ENCODE assay signal across 8 cellular contexts in genomic region chr5:149831492-149831891, GRCh38.
DNase-seq lines count a peak whose midpoint lies in the region; ATAC-seq and TF ChIP-seq lines count a peak whose summit lies in the region.

No MANE protein-coding gene starts in this region.

- peak overlapping the region; percentile 23 for H3K27ac Mint-ChIP-seq in activated T-helper 1 cell treated with anti-CD3 and anti-CD28 coated beads, Interleukin-12 subunit alpha, Interleukin-12 subunit beta, Interleukin-2, Interleukin-4 antibody, amounts not matched to agents 30 ng/mL and 10 ng/mL and 1 ng/mL, durations not matched to agents 14 hours and 24 hours and 36 hours
- H3K27ac Mint-ChIP-seq in endothelial cell (ENCODE audit: unreplicated experiment), result no peak overlapping the region

- H3K4me1 ChIP-seq in SJCRH30, result no peaks in the 10 kb centered on the region

- no peaks in the 10 kb centered on the region for H3K36me3 ChIP-seq in SJCRH30

- no peak for TF ChIP-seq CTCF in endothelial cell (IDR thresholded peaks at IDR 0.05; ENCODE audit: unreplicated experiment)

- H3K36me3 Mint-ChIP-seq in activated T-helper 1 cell treated with anti-CD3 and anti-CD28 coated beads, Interleukin-12 subunit alpha, Interleukin-12 subunit beta, Interleukin-2, Interleukin-4 antibody, amounts not matched to agents 30 ng/mL and 10 ng/mL and 1 ng/mL, durations not matched to agents 14 hours and 24 hours and 36 hours (ENCODE audit: low read depth), result peaks cover 1% of the 10 kb centered on the region
- H3K36me3 Mint-ChIP-seq in endothelial cell (ENCODE audit: low read depth, unreplicated experiment), result peaks cover 8% of the 10 kb centered on the region

- no peak overlapping the region for H3K4me3 Mint-ChIP-seq in activated T-helper 1 cell treated with anti-CD3 and anti-CD28 coated beads, Interleukin-12 subunit alpha, Interleukin-12 subunit beta, Interleukin-2, Interleukin-4 antibody, amounts not matched to agents 30 ng/mL and 10 ng/mL and 1 ng/mL, durations not matched to agents 14 hours and 24 hours and 36 hours
- H3K4me3 Mint-ChIP-seq in endothelial cell (ENCODE audit: unreplicated experiment), result no peak overlapping the region

- H3K9me3 Mint-ChIP-seq in activated T-helper 1 cell treated with anti-CD3 and anti-CD28 coated beads, Interleukin-12 subunit alpha, Interleukin-12 subunit beta, Interleukin-2, Interleukin-4 antibody, amounts not matched to agents 30 ng/mL and 10 ng/mL and 1 ng/mL, durations not matched to agents 14 hours and 24 hours and 36 hours, result no peaks in the 10 kb centered on the region
- no peaks in the 10 kb centered on the region for H3K9me3 Mint-ChIP-seq in endothelial cell (ENCODE audit: unreplicated experiment)

- H3K27me3 Mint-ChIP-seq in activated T-helper 1 cell treated with anti-CD3 and anti-CD28 coated beads, Interleukin-12 subunit alpha, Interleukin-12 subunit beta, Interleukin-2, Interleukin-4 antibody, amounts not matched to agents 30 ng/mL and 10 ng/mL and 1 ng/mL, durations not matched to agents 14 hours and 24 hours and 36 hours (ENCODE audit: insufficient read depth), result no peaks in the 10 kb centered on the region
- peaks cover 8% of the 10 kb centered on the region for H3K27me3 Mint-ChIP-seq in endothelial cell (ENCODE audit: unreplicated experiment)

- H3K4me1 Mint-ChIP-seq in activated T-helper 1 cell treated with anti-CD3 and anti-CD28 coated beads, Interleukin-12 subunit alpha, Interleukin-12 subunit beta, Interleukin-2, Interleukin-4 antibody, amounts not matched to agents 30 ng/mL and 10 ng/mL and 1 ng/mL, durations not matched to agents 14 hours and 24 hours and 36 hours (ENCODE audit: low read depth), result peaks cover 20% of the 10 kb centered on the region
- H3K4me1 Mint-ChIP-seq in endothelial cell (ENCODE audit: unreplicated experiment), result peaks cover 19% of the 10 kb centered on the region

- H3K27ac ChIP-seq in SJCRH30, result no peak overlapping the region

- H3K9me3 ChIP-seq in SJCRH30 (replicated peaks), result no peaks in the 10 kb centered on the region

- H3K27me3 ChIP-seq in SJCRH30, result no peaks in the 10 kb centered on the region

- intact Hi-C loops in activated T-helper 1 cell treated with anti-CD3 and anti-CD28 coated beads, Interleukin-12 subunit alpha, Interleukin-12 subunit beta, Interleukin-2, Interleukin-4 antibody, amounts not matched to agents 30 ng/mL and 10 ng/mL and 1 ng/mL, durations not matched to agents 14 hours and 24 hours and 36 hours (cut with micrococcal nuclease), result no loop called here

- peak; percentile 18 for DNase-seq in activated gamma-delta T cell treated with anti-CD3 and anti-CD28 coated beads, Interleukin-2, amount 50 U/mL, for 16 hours (ENCODE audit: low read depth)
- no peak for DNase-seq in activated gamma-delta T cell treated with Interleukin-2 at 50 U/mL for 16 hours
- DNase-seq in activated T-helper 1 cell treated with anti-CD3 and anti-CD28 coated beads, Interleukin-12 subunit alpha, Interleukin-12 subunit beta, Interleukin-2, Interleukin-4 antibody, amounts not matched to agents 30 ng/mL and 10 ng/mL and 1 ng/mL, durations not matched to agents 14 hours and 24 hours and 36 hours (ENCODE audit: low spot score), result peak; percentile 69
- DNase-seq in stimulated activated CD8-positive, alpha-beta memory T cell treated with anti-CD3 and anti-CD28 coated beads, Interleukin-7, amount 100 ng/mL, for 48 hours (ENCODE audit: extremely low read depth in 1 of 2, low read depth in 1 of 2), result peak; percentile 17 to 38
- no peak for DNase-seq in SJCRH30
- no peak for DNase-seq in endothelial cell (ENCODE audit: low spot score)
- no peak for DNase-seq in NCI-H2081 treated with DMSO at 0.1 percent for 48 hours (lab: John Stamatoyannopoulos, UW)

- peak; percentile 70 for ATAC-seq in HG03135 (IDR thresholded peaks at IDR 0.05; ENCODE audit: unreplicated experiment)

- no peak overlapping the region for H3K4me3 ChIP-seq in SJCRH30

Comparison
In these comparisons a context has a peak if more than half of its experiments do, and no peak if none do; other contexts are left out.
1. DNase-seq: peak in activated gamma-delta T cell treated with anti-CD3 and anti-CD28 coated beads, Interleukin-2, amount 50 U/mL, for 16 hours (single experiment), activated T-helper 1 cell treated with anti-CD3 and anti-CD28 coated beads, Interleukin-12 subunit alpha, Interleukin-12 subunit beta, Interleukin-2, Interleukin-4 antibody, amounts not matched to agents 30 ng/mL and 10 ng/mL and 1 ng/mL, durations not matched to agents 14 hours and 24 hours and 36 hours (single experiment) and stimulated activated CD8-positive, alpha-beta memory T cell treated with anti-CD3 and anti-CD28 coated beads, Interleukin-7, amount 100 ng/mL, for 48 hours (2 of 2); none in activated gamma-delta T cell treated with Interleukin-2 at 50 U/mL for 16 hours (single experiment), SJCRH30 (0 of 2), endothelial cell (single experiment) and NCI-H2081 treated with DMSO at 0.1 percent for 48 hours (single experiment).